1 cellular context compared by ENCODE assay signal in genomic region chr2:187510419-187511355, GRCh38.
TF ChIP-seq lines count a peak whose summit lies in the region.
"Not testable (repeated sequence)": the region's sequence is repeated elsewhere in the genome, so short reads cannot be mapped to it uniquely, and the experiment has no call there.

No MANE protein-coding gene starts in this region.

TF ChIP-seq in HepG2, 621 proteins besides CTCF, POLR2A, EP300 and RAD21 (continued from another document and continues in another):
- TF ChIP-seq IKZF4 (CRISPR knock-in tag; IDR thresholded peaks at IDR 0.05; ENCODE audit: borderline replicate concordance, low read depth, not compliant biosample characterization) (peak; percentile 39), CHD4 (IDR thresholded peaks at IDR 0.05; ENCODE audit: borderline replicate concordance, low read length) (0 out of 2 replicates have a peak, but pooled peaks have one; percentile 8), HDAC1 (CRISPR knock-in tag; IDR thresholded peaks at IDR 0.05) (peak; percentile 71), SOX13 (IDR thresholded peaks at IDR 0.05) (peak; percentile 62), SOX13 (CRISPR knock-in tag; conservative IDR thresholded peaks at IDR 0.05 in 1 of 2, IDR thresholded peaks at IDR 0.05 in 1 of 2) (peak in 1 of 2 experiments; percentile 81; a peak in 2 of 4 replicates), MLX (CRISPR knock-in tag; IDR thresholded peaks at IDR 0.05) (peak; percentile 68; the same call in 1 of the 2 replicates), TCF7 (IDR thresholded peaks at IDR 0.05; ENCODE audit: low read depth) (peak; percentile 64; the same call in 1 of the 2 replicates), MYPOP (CRISPR knock-in tag; IDR thresholded peaks at IDR 0.05) (peak; percentile 5; the same call in 1 of the 2 replicates), CREB1 (CRISPR knock-in tag; IDR thresholded peaks at IDR 0.05) (0 out of 2 replicates have a peak, but pooled peaks have one; percentile 6), ZNF20 (CRISPR knock-in tag; IDR thresholded peaks at IDR 0.05) (peak; percentile 75; the same call in 1 of the 2 replicates), MEF2D (CRISPR knock-in tag; IDR thresholded peaks at IDR 0.05) (peak; percentile 28), ZNF839 (CRISPR knock-in tag; IDR thresholded peaks at IDR 0.05; ENCODE audit: borderline replicate concordance) (0 out of 2 replicates have a peak, but pooled peaks have one; percentile 51), KDM5B (CRISPR knock-in tag; IDR thresholded peaks at IDR 0.05; ENCODE audit: borderline replicate concordance) (0 out of 2 replicates have a peak, but pooled peaks have one; percentile 64), YEATS4 (CRISPR knock-in tag; IDR thresholded peaks at IDR 0.05; ENCODE audit: borderline replicate concordance) (peak; percentile 25; the same call in 1 of the 2 replicates), SNAPC4 (CRISPR knock-in tag; IDR thresholded peaks at IDR 0.05) (peak; percentile 44; the same call in 1 of the 2 replicates), PAF1 (CRISPR knock-in tag; IDR thresholded peaks at IDR 0.05) (peak; percentile 86), ZNF761 (CRISPR knock-in tag; conservative IDR thresholded peaks at IDR 0.05) (peak; percentile 52; the same call in 1 of the 2 replicates), MED8 (CRISPR knock-in tag; IDR thresholded peaks at IDR 0.05; ENCODE audit: insufficient replicate concordance) (peak; percentile 91), MIXL1 (CRISPR knock-in tag; IDR thresholded peaks at IDR 0.05) (peak; percentile 50; the same call in 1 of the 2 replicates), TFDP2 (CRISPR knock-in tag; IDR thresholded peaks at IDR 0.05) (peak; percentile 26; the same call in 1 of the 2 replicates), ZNF609 (CRISPR knock-in tag; IDR thresholded peaks at IDR 0.05; ENCODE audit: borderline replicate concordance) (peak; percentile 84), THAP7 (CRISPR knock-in tag; IDR thresholded peaks at IDR 0.05) (peak; percentile 73; the same call in 1 of the 2 replicates), ZFP91 (CRISPR knock-in tag; IDR thresholded peaks at IDR 0.05; ENCODE audit: borderline replicate concordance) (peak; percentile 66), REL (CRISPR knock-in tag; conservative IDR thresholded peaks at IDR 0.05) (peak; percentile 36; the same call in 1 of the 2 replicates), SIX4 (CRISPR knock-in tag; IDR thresholded peaks at IDR 0.05) (0 out of 2 replicates have a peak, but pooled peaks have one; percentile 18), POLR2G (IDR thresholded peaks at IDR 0.05; ENCODE audit: low read depth, low read length) (peak; percentile 64; the same call in 1 of the 2 replicates), ZNF142 (CRISPR knock-in tag; IDR thresholded peaks at IDR 0.05) (peak; percentile 49; the same call in 1 of the 2 replicates), ETV5 (CRISPR knock-in tag; IDR thresholded peaks at IDR 0.05; ENCODE audit: borderline replicate concordance) (peak; percentile 65)
- not testable (repeated sequence) for TF ChIP-seq CREB1 (IDR thresholded peaks at IDR 0.05)
